Comparison of ENCODE assay signal across 13 cellular contexts in the genomic region with DNA sequence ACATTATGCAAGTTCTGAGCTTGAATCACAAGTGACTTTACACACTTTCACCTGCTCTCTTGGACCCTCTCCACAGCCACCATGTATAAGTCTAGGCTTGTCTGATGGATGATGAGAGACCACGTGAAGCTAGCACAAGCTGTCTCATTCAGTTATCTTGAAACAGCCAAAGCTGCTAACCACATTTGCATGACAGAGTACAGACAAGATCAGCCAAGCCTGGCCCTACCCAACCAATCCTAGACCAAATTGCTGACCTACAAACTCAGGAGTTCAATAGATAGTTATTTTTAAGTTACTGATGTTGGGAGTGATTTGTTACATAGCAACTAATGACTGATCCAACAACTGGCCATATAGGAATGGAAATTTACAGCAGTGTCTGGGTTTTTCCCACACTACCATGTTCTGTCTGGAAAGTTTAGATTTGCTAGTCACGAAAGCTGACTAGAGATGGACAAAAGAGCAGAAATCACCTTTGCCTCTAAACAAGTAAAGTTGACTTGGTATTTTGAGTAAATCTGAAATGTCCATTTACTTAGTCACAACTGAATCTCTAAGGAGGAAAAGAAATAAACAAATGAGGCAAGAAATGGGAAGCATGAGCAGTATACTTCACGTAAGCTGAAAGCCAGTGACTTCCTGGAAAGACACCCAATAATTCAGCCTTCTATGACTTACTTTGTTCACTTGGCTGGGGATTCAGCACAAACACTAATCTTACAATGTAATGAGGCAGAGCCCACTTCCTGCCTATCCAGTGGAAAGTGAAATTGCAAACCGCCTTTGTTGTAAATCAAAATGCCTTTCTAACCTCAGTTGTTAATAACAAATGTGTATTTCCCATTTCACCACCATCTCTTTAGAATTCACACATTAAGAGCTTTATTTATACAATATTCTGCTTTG.
A peak's percentile ranks its signal among the peaks of the same experiment; 100 is the strongest.
DNase-seq lines count a peak whose midpoint lies in the region; ATAC-seq lines count a peak whose summit lies in the region.
"Had no signal": no experiment of that assay in that cellular context is flagged by ENCODE, and none has a peak within 500 bp of the region (broad histone marks: within the 10 kb centered on the region; RNA-seq: fewer than 3 reads in every experiment).

No MANE protein-coding gene starts in this region.

- H3K9me3 ChIP-seq in SK-N-MC (ENCODE audit: low read depth, low read length): no peaks in the 10 kb centered on the region
- H3K9me3 ChIP-seq: mucosa of descending colon had no signal

- no peak overlapping the region for H3K4me3 ChIP-seq in SK-N-MC
- H3K4me3 ChIP-seq: mucosa of descending colon had no signal

- DNase-seq in COLO829 (ENCODE audit: low spot score) (peak; percentile 5), SK-N-MC (ENCODE audit: low read depth, low spot score) (peak; percentile 66), OCI-M2 (lab: John Stamatoyannopoulos, UW; ENCODE audit: unreplicated experiment) (no peak), DMS 273 (lab: John Stamatoyannopoulos, UW; ENCODE audit: unreplicated experiment) (no peak), SK-N-DZ (ENCODE audit: low spot score) (no peak)
- DNase-seq in activated CD8-positive, alpha-beta memory T cell treated with anti-CD3 and anti-CD28 coated beads, Interleukin-2, amount 50 U/mL, for 4 hours: no peak
- DNase-seq: activated naive CD4-positive, alpha-beta T cell treated with Interleukin-2 at 50 U/mL for 16 hours; AML-193; mucosa of descending colon; NCI-H1436; stimulated activated CD4-positive, alpha-beta T cell treated with anti-CD3 and anti-CD28 coated beads, Interleukin-1b, Interleukin-23, amount 100 ng/mL, for 48 hours had no signal

- H3K36me3 ChIP-seq in SK-N-MC (ENCODE audit: insufficient read depth, low read length): no peaks in the 10 kb centered on the region

- H3K9ac ChIP-seq in SK-N-MC (ENCODE audit: insufficient read length): no peak overlapping the region

- no peak overlapping the region for H3K27ac ChIP-seq in SK-N-MC

- ATAC-seq in GM19395 (IDR thresholded peaks at IDR 0.05; ENCODE audit: unreplicated experiment) (peak; percentile 72), HG02981 (IDR thresholded peaks at IDR 0.05; ENCODE audit: unreplicated experiment) (peak; percentile 89)
- ATAC-seq: mucosa of descending colon had no signal

Comparison
In these comparisons a context has a peak if more than half of its experiments do, and no peak if none do; other contexts are left out.
1. DNase-seq: peak in COLO829 (single experiment) and SK-N-MC (single experiment); none in OCI-M2 (single experiment), DMS 273 (single experiment), SK-N-DZ (single experiment) and activated CD8-positive, alpha-beta memory T cell treated with anti-CD3 and anti-CD28 coated beads, Interleukin-2, amount 50 U/mL, for 4 hours (single experiment).